In the genomic region with DNA sequence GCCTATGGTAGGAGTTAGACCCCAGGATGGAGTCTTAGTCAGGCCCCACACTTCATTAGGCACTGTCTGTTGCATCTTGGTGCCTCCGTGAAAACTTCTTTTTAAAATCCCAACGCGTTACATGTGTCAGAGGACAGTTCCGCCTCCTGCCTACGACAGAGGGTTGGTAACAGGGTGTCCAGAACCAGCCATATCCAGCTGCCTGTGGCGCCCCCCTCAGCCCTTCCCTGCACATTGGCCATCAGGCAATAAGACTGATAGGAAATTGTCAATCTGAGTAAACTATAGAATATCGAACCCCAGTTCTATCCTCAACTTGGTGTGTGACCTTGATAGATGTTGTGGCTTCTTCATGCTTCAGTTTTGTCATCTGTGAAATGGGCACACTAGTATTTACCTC, we compare ENCODE assay signal across 18 cellular contexts.
"Had no signal": no experiment of that assay in that cellular context is flagged by ENCODE, and none has a peak within 500 bp of the region (broad histone marks: within the 10 kb centered on the region; RNA-seq: fewer than 3 reads in every experiment).

No MANE protein-coding gene starts in this region.

- H3K9me3 Mint-ChIP-seq: activated CD4-positive, alpha-beta memory T cell treated with anti-CD3 and anti-CD28 coated beads for 36 hours; activated naive CD4-positive, alpha-beta T cell treated with anti-CD3 and anti-CD28 coated beads, Interleukin-2, amount 50 U/mL, for 24 hours; natural killer cell; stimulated activated naive CD8-positive, alpha-beta T cell treated with anti-CD3 and anti-CD28 coated beads, Interleukin-15, Interleukin-2, amounts not matched to agents 100 ng/mL and 50 ng/mL, for 24 hours; T-cell; type B pancreatic cell had no signal

- H3K36me3 ChIP-seq: adrenal gland, prostate gland, suprapubic skin had no signal

- H3K36me3 Mint-ChIP-seq: activated CD4-positive, alpha-beta memory T cell treated with anti-CD3 and anti-CD28 coated beads for 36 hours; activated naive CD4-positive, alpha-beta T cell treated with anti-CD3 and anti-CD28 coated beads, Interleukin-2, amount 50 U/mL, for 24 hours; natural killer cell; T-cell; type B pancreatic cell had no signal

- H3K4me3 Mint-ChIP-seq: activated CD4-positive, alpha-beta memory T cell treated with anti-CD3 and anti-CD28 coated beads for 36 hours; activated naive CD4-positive, alpha-beta T cell treated with anti-CD3 and anti-CD28 coated beads, Interleukin-2, amount 50 U/mL, for 24 hours; natural killer cell; stimulated activated naive CD8-positive, alpha-beta T cell treated with anti-CD3 and anti-CD28 coated beads, Interleukin-15, Interleukin-2, amounts not matched to agents 100 ng/mL and 50 ng/mL, for 24 hours; T-cell; type B pancreatic cell had no signal

- H3K9me3 ChIP-seq: adrenal gland, prostate gland, suprapubic skin had no signal

- ATAC-seq: left ventricle myocardium superior, natural killer cell, right cardiac atrium, T-cell had no signal

- H3K4me3 ChIP-seq: adrenal gland, prostate gland, suprapubic skin had no signal

- H3K4me1 Mint-ChIP-seq: activated naive CD4-positive, alpha-beta T cell treated with anti-CD3 and anti-CD28 coated beads, Interleukin-2, amount 50 U/mL, for 24 hours had no signal

- DNase-seq: activated CD4-positive, alpha-beta memory T cell treated with anti-CD3 and anti-CD28 coated beads for 36 hours; activated CD8-positive, alpha-beta memory T cell treated with anti-CD3 and anti-CD28 coated beads, Interleukin-2, amount 50 U/mL, for 4 hours; activated effector memory CD4-positive, alpha-beta T cell treated with anti-CD3 and anti-CD28 coated beads, Interleukin-2, amount 50 U/mL, for 16 hours; activated T-cell treated with anti-CD3 and anti-CD28 coated beads, Interleukin-2, amount 50 U/mL, for 48 hours; adrenal gland; left ventricle myocardium superior; mesenchymal stem cell; natural killer cell; occipital lobe; right cardiac atrium; small intestine; T-cell; T1000 had no signal

- H3K4me1 ChIP-seq: adrenal gland, prostate gland, suprapubic skin had no signal

- H3K27ac Mint-ChIP-seq: activated CD4-positive, alpha-beta memory T cell treated with anti-CD3 and anti-CD28 coated beads for 36 hours; activated naive CD4-positive, alpha-beta T cell treated with anti-CD3 and anti-CD28 coated beads, Interleukin-2, amount 50 U/mL, for 24 hours; natural killer cell; stimulated activated naive CD8-positive, alpha-beta T cell treated with anti-CD3 and anti-CD28 coated beads, Interleukin-15, Interleukin-2, amounts not matched to agents 100 ng/mL and 50 ng/mL, for 24 hours; T-cell; type B pancreatic cell had no signal

- H3K27ac ChIP-seq: adrenal gland, prostate gland, suprapubic skin had no signal
